ENCODE assay signal across 7 cellular contexts in genomic region chr18:3454365-3455089, GRCh38. TPM values are rescaled to one million over a fixed set of nuclear protein-coding genes. Genes with fewer than 3 reads are reported as not detected.
DNase-seq lines count a peak whose midpoint lies in the region; ATAC-seq and TF ChIP-seq lines count a peak whose summit lies in the region.

No MANE protein-coding gene starts in this region.

- CTCF ChIA-PET in HEK293T (lab: Yijun Ruan, JAX): interaction anchor here (0.6 to 1.2 kb wide), 3 partner anchors 19 to 120 kb away, joined by 3 read pairs; no protein-coding TSS in a partner anchor

- H3K4me1 ChIP-seq in Peyer's patch (peaks cover 0 to 44% (median 4%) of the 10 kb centered on the region in 4 donors), lower lobe of right lung (peaks cover 55% of the 10 kb centered on the region), upper lobe of left lung (peaks cover 43 to 60% (median 54%) of the 10 kb centered on the region in 4 donors)

- H3K9me3 ChIP-seq in Peyer's patch: no peaks in the 10 kb centered on the region
- no peaks in the 10 kb centered on the region for H3K9me3 ChIP-seq in lower lobe of right lung
- no peaks in the 10 kb centered on the region for H3K9me3 ChIP-seq in upper lobe of left lung

- DNase-seq in DMS53 (lab: John Stamatoyannopoulos, UW) (peak; percentile 88), HEK293T (ENCODE audit: extremely low spot score) (peak; percentile 9), Peyer's patch (peak in 2 of 3 donors; percentile 55 to 73), lower lobe of right lung (no peak), upper lobe of left lung (no peak), occipital lobe (lab: John Stamatoyannopoulos, UW) (no peak)
- DNase-seq in central memory CD4-positive, alpha-beta T cell: peak; percentile 51

- TF ChIP-seq POLR2A in Peyer's patch (IDR thresholded peaks at IDR 0.05) (no peak), upper lobe of left lung (IDR thresholded peaks at IDR 0.05) (no peak)

- H3K4me3 ChIP-seq in Peyer's patch (peak overlapping the region in 3 of 4 donors; percentile 0 to 75 (median 67)), lower lobe of right lung (peak overlapping the region; percentile 81), upper lobe of left lung (peak overlapping the region in 3 of 4 donors; percentile 65 to 78 (median 76))

- peaks cover 0 to 17% (median 0%) of the 10 kb centered on the region in 3 donors for H3K36me3 ChIP-seq in Peyer's patch
- H3K36me3 ChIP-seq in lower lobe of right lung: peaks cover 32% of the 10 kb centered on the region
- H3K36me3 ChIP-seq in upper lobe of left lung: peaks cover 4 to 34% (median 14%) of the 10 kb centered on the region in 4 donors

- TF ChIP-seq EP300 in upper lobe of left lung (IDR thresholded peaks at IDR 0.05): no peak

- peak overlapping the region; percentile 97 to 98 (median 97) for H3K27ac ChIP-seq in Peyer's patch
- peak overlapping the region; percentile 99 for H3K27ac ChIP-seq in lower lobe of right lung
- peak overlapping the region; percentile 96 to 99 (median 98) for H3K27ac ChIP-seq in upper lobe of left lung

- no peaks in the 10 kb centered on the region for H3K27me3 ChIP-seq in Peyer's patch
- no peaks in the 10 kb centered on the region for H3K27me3 ChIP-seq in lower lobe of right lung (ENCODE audit: low read depth)
- no peaks in the 10 kb centered on the region for H3K27me3 ChIP-seq in upper lobe of left lung

- peak; percentile 51 to 86 (median 68) for TF ChIP-seq CTCF in Peyer's patch (IDR thresholded peaks at IDR 0.05)
- peak; percentile 56 for TF ChIP-seq CTCF in lower lobe of right lung (IDR thresholded peaks at IDR 0.05)
- peak; percentile 40 to 80 (median 67) for TF ChIP-seq CTCF in upper lobe of left lung (IDR thresholded peaks at IDR 0.05)

- POLR2A ChIA-PET in HEK293T (lab: Yijun Ruan, JAX): interaction anchor here (1.1 kb wide), 1 partner anchor 45 kb away, joined by 3 read pairs; no protein-coding TSS in a partner anchor

- 0% methylated on average over 4 of the region's 4 CpGs for WGBS in upper lobe of left lung, 2 donors

- ATAC-seq in lower lobe of right lung (no peak), upper lobe of left lung (ENCODE audit: low FRiP score in 2 of 2) (no peak)

- intact Hi-C loops in lower lobe of right lung (cut with DNase I): loop anchor here (10.0 kb wide), 2 partner anchors 130 to 170 kb away; no protein-coding TSS in a partner anchor

TF ChIP-seq in HEK293T, 16 proteins besides CTCF, POLR2A, EP300 and RAD21:
- TF ChIP-seq BHLHE40 (IDR thresholded peaks at IDR 0.05; ENCODE audit: borderline replicate concordance) (no peak), FOXK2 (IDR thresholded peaks at IDR 0.05) (no peak), LEF1 (IDR thresholded peaks at IDR 0.05; ENCODE audit: borderline replicate concordance) (no peak)

RNA-seq across cellular contexts. Expression of gene TGIF1, which starts 4.6 kb away (rescaled TPM):
- total RNA-seq in Peyer's patch (10 to 100 TPM; 21.0 to 49.5 (median 35.3) TPM), lower lobe of right lung (45.8 TPM), upper lobe of left lung (10 to 100 TPM; 55.8 to 87.0 (median 64.8) TPM), occipital lobe (20.6 TPM)

Comparison
In these comparisons a context has a peak if more than half of its experiments do, and no peak if none do; other contexts are left out.
1. DNase-seq: peak in DMS53 (single experiment), HEK293T (single experiment), Peyer's patch (2 of 3) and central memory CD4-positive, alpha-beta T cell (single experiment); none in lower lobe of right lung (single experiment), upper lobe of left lung (0 of 2) and occipital lobe (single experiment).
2. Peak in every context shown above with its lines, with median percentiles within 50 percentile points of each other: H3K27ac ChIP-seq, H3K4me3 ChIP-seq and CTCF ChIP-seq.